In the genomic region with DNA sequence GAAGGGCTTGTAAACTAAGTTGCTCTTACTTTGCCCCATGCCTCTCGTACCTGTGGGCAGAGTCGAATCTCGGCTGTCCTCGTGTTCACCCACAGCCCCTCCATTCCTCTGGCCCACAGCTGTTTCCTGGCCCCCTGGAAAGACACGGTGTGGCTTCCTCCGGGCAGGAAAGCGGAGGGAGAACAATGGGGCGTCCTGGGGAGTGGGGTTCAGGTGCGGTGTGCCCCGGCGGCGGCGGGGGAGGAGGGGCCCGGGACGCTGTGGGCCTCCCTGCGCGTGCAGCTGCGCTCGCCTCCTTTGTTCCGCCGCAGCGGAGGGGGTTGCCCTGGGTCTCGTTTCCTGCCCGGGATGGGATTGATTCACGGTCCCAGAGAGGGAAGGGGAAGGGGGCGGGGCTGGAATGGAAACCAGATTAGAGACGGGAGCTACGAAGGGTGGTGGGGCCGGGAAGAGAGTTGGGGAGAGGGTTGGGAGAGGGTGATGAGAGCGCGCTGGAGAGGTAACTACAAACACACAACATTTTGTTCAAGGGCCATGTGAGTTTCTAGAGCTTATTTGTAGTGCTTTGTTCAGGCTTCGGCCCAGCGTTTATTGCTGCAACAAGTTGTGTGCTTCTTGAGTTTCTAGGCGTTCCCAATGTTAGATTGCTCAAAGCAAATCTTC, we compare ENCODE assay signal across 8 cellular contexts. TPM values are rescaled to one million over a fixed set of nuclear protein-coding genes. Genes with fewer than 3 reads are reported as not detected.
A peak's percentile ranks its signal among the peaks of the same experiment; 100 is the strongest.
DNase-seq lines count a peak whose midpoint lies in the region; ATAC-seq and TF ChIP-seq lines count a peak whose summit lies in the region.

No MANE protein-coding gene starts in this region.

- H3K36me3 Mint-ChIP-seq in nephron (ENCODE audit: low read depth), result peaks cover 15% of the 10 kb centered on the region

- H3K27me3 ChIP-seq in BLaER1, result no peaks in the 10 kb centered on the region
- H3K27me3 ChIP-seq in vagina, result no peaks in the 10 kb centered on the region

- H3K27ac Mint-ChIP-seq in nephron, result peak overlapping the region; percentile 82 to 98 (median 92)

- H4K20me1 ChIP-seq in BLaER1, result peaks cover 38% of the 10 kb centered on the region

- H3K27me3 Mint-ChIP-seq in nephron (ENCODE audit: low read depth), result no peaks in the 10 kb centered on the region

- ATAC-seq in GM21529 (IDR thresholded peaks at IDR 0.05; ENCODE audit: unreplicated experiment), result peak; percentile 2

- no peak for TF ChIP-seq CTCF in fibroblast of the aortic adventitia (IDR thresholded peaks at IDR 0.05; ENCODE audit: insufficient read depth, low read length)
- no peak for TF ChIP-seq CTCF in nephron (IDR thresholded peaks at IDR 0.05; ENCODE audit: unreplicated experiment in 3 of 3)
- no peak for TF ChIP-seq CTCF in vagina (IDR thresholded peaks at IDR 0.05)

- no peaks in the 10 kb centered on the region for H3K9me3 Mint-ChIP-seq in nephron

- H3K4me2 ChIP-seq in BLaER1, result peak overlapping the region; percentile 89

- peaks cover 40% of the 10 kb centered on the region for H3K4me1 Mint-ChIP-seq in nephron

- no peak for TF ChIP-seq POLR2A in vagina (IDR thresholded peaks at IDR 0.05)

- H3K27ac ChIP-seq in BLaER1 (peak overlapping the region; percentile 92), vagina (peak overlapping the region; percentile 75)

- peak overlapping the region; percentile 83 for H3K4me3 ChIP-seq in BLaER1
- H3K4me3 ChIP-seq in fibroblast of the aortic adventitia (ENCODE audit: low read depth, low read length), result peak overlapping the region; percentile 84
- peak overlapping the region; percentile 88 to 94 for H3K4me3 ChIP-seq in vagina

- DNase-seq in NCI-H2171 (lab: John Stamatoyannopoulos, UW) (peak; percentile 80), fibroblast of the aortic adventitia (ENCODE audit: low read depth) (peak; percentile 53), vagina (ENCODE audit: extremely low spot score in 2 of 2) (no peak), NAMALWA (ENCODE audit: low spot score) (no peak)
- DNase-seq in activated CD8-positive, alpha-beta memory T cell treated with anti-CD3 and anti-CD28 coated beads, Interleukin-2, amount 50 U/mL, for 4 hours, result peak; percentile 27

- intact Hi-C loops in vagina (cut with DNase I), result loop anchor here (10.0 kb wide), 1 partner anchor 119 kb away; no protein-coding TSS in a partner anchor

- H3K9me3 ChIP-seq in BLaER1, result no peaks in the 10 kb centered on the region
- H3K9me3 ChIP-seq in vagina, result no peaks in the 10 kb centered on the region

- H3K36me3 ChIP-seq in BLaER1 (peaks cover 4% of the 10 kb centered on the region; the same call in 1 of the 2 replicates), vagina (no peaks in the 10 kb centered on the region)

- H3K4me1 ChIP-seq in BLaER1 (peaks cover 23% of the 10 kb centered on the region), vagina (peaks cover 46% of the 10 kb centered on the region)

- H3K9ac ChIP-seq in BLaER1, result peak overlapping the region; percentile 90

- peak overlapping the region; percentile 84 to 94 (median 93) for H3K4me3 Mint-ChIP-seq in nephron

RNA-seq across cellular contexts. Expression of gene MYO1B, which starts 0.8 kb away (rescaled TPM):
- total RNA-seq in fibroblast of the aortic adventitia (ENCODE audit: low replicate concordance), result 75.3 and 103 TPM in 2 replicates
- 43.7 TPM for total RNA-seq in vagina

Comparison
In these comparisons a context has a peak if more than half of its experiments do, and no peak if none do; other contexts are left out.
1. DNase-seq: peak in NCI-H2171 (single experiment), activated CD8-positive, alpha-beta memory T cell treated with anti-CD3 and anti-CD28 coated beads, Interleukin-2, amount 50 U/mL, for 4 hours (single experiment) and fibroblast of the aortic adventitia (single experiment); none in vagina (0 of 2) and NAMALWA (single experiment).
2. Peak in every context shown above with its lines, with median percentiles within 50 percentile points of each other: H3K4me3 ChIP-seq.